Comparison of ENCODE assay signal across 1 cellular context in the genomic region with DNA sequence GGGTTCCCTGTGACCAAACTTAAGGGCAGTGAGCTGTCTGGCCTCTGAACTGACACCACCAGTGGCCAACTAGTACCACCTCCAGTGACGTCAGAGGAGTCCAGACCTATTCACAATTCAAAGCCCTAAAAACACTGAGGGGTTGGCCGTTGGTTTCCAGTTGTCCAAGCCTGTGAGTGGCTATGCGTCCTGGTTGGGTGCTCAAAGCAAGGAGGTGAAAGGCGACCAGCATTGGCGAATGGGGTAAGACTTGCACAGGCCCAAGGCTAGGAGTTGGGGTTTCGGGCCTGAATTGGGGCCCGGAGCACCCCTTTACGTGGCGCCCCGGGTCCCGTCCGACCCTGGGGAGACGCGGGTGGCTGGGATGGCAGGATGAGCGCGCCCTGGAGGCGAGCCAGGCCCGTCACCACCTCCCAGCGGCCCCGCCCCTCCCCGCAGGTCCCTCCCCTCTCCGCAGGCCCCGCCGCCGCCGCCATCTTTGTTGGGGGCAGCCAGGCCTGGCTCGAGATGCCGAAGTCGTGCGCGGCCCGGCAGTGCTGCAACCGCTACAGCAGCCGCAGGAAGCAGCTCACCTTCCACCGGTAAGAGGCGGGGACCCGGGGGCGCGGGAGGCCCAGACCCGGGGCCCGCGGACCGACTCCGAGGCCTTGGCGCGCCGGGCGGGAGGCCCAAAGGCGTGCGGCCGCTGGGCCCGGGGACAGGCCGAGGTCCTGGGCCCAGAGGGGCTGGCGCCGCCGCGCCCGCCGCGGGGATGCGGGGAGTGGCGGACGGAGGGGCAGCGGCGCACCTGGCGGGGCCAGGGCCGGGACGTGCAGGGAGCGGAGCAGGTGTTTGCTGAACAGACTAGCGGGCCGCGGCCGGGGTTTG.
A peak's percentile ranks its signal among the peaks of the same experiment; 100 is the strongest.
TF ChIP-seq lines count a peak whose summit lies in the region.

A gene with protein sequence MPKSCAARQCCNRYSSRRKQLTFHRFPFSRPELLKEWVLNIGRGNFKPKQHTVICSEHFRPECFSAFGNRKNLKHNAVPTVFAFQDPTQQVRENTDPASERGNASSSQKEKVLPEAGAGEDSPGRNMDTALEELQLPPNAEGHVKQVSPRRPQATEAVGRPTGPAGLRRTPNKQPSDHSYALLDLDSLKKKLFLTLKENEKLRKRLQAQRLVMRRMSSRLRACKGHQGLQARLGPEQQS (plus strand): TSS at position 157 of the 867 bp plus-strand sequence. CDS start 351 bp downstream, at position 508.

TF ChIP-seq in K562, 482 proteins besides CTCF, POLR2A, EP300 and RAD21 (continued from another document and continues in another):
- TF ChIP-seq LEF1 (IDR thresholded peaks at IDR 0.05) (no peak; the same call in 1 of the 2 replicates), PCBP2 (IDR thresholded peaks at IDR 0.05; ENCODE audit: low read depth, low read length, poor library complexity, severe bottlenecking) (no peak), ZNF263 (CRISPR knock-in tag; IDR thresholded peaks at IDR 0.05; ENCODE audit: borderline replicate concordance) (0 out of 2 replicates have a peak, but pooled peaks have one; percentile 31), SRF (CRISPR knock-in tag; IDR thresholded peaks at IDR 0.05) (peak in 1 of 2 experiments; percentile 73; a peak in 2 of 4 replicates), ZFX (CRISPR knock-in tag; IDR thresholded peaks at IDR 0.05) (peak; percentile 97), TEAD4 (IDR thresholded peaks at IDR 0.05; ENCODE audit: low read length) (no peak), TEAD4 (CRISPR knock-in tag; IDR thresholded peaks at IDR 0.05; ENCODE audit: borderline replicate concordance) (peak; percentile 73; the same call in 1 of the 2 replicates), PRPF4 (IDR thresholded peaks at IDR 0.05; ENCODE audit: insufficient read depth, low read depth, low read length, poor library complexity, severe bottlenecking) (no peak), POLR2AphosphoS5 (IDR thresholded peaks at IDR 0.05; ENCODE audit: control insufficient read depth, insufficient read depth, low read depth, low read length) (peak; percentile 65; the same call in 1 of the 2 replicates), BCOR (IDR thresholded peaks at IDR 0.05) (0 out of 2 replicates have a peak, but pooled peaks have one; percentile 6), ZNF511 (CRISPR knock-in tag; IDR thresholded peaks at IDR 0.05) (peak; percentile 88; the same call in 1 of the 2 replicates), KDM2B (CRISPR knock-in tag; IDR thresholded peaks at IDR 0.05) (no peak), COPS2 (conservative IDR thresholded peaks at IDR 0.05) (no peak), TRIM28 (IDR thresholded peaks at IDR 0.05) (peak; percentile 31; the same call in 1 of the 2 replicates), ILF3 (IDR thresholded peaks at IDR 0.05; ENCODE audit: borderline replicate concordance) (peak; percentile 94; the same call in 1 of the 2 replicates), CBX5 (IDR thresholded peaks at IDR 0.05; ENCODE audit: borderline replicate concordance, low read depth) (0 out of 2 replicates have a peak, but pooled peaks have one; percentile 21), NCOA2 (IDR thresholded peaks at IDR 0.05; ENCODE audit: partially characterized antibody in 2 of 2) (no peak), SMARCB1 (IDR thresholded peaks at IDR 0.05; ENCODE audit: insufficient read length, low read depth) (no peak), DACH1 (IDR thresholded peaks at IDR 0.05; ENCODE audit: partially characterized antibody) (no peak), ELF2 (CRISPR knock-in tag; IDR thresholded peaks at IDR 0.05) (no peak), ZNF224 (CRISPR knock-in tag; IDR thresholded peaks at IDR 0.05) (no peak), CCNT2 (IDR thresholded peaks at IDR 0.05; ENCODE audit: borderline replicate concordance, extremely low read depth, insufficient read length, low read depth, low read length) (no peak), CBX1 (IDR thresholded peaks at IDR 0.05; ENCODE audit: low read depth) (peak; percentile 14; the same call in 1 of the 2 replicates), BRF2 (IDR thresholded peaks at IDR 0.05; ENCODE audit: borderline replicate concordance, insufficient read depth, insufficient read length) (no peak), ELK1 (CRISPR knock-in tag; IDR thresholded peaks at IDR 0.05) (no peak), SMARCA5 (IDR thresholded peaks at IDR 0.05) (no peak), NCOA6 (IDR thresholded peaks at IDR 0.05) (no peak), RUNX1 (IDR thresholded peaks at IDR 0.05; ENCODE audit: low read depth) (no peak), HEY1 (CRISPR knock-in tag; IDR thresholded peaks at IDR 0.05; ENCODE audit: borderline replicate concordance) (no peak), SRSF3 (IDR thresholded peaks at IDR 0.05; ENCODE audit: insufficient read depth, low read length) (no peak), TAF15 (IDR thresholded peaks at IDR 0.05; ENCODE audit: low read depth, low read length) (no peak), CREB3L1 (IDR thresholded peaks at IDR 0.05; ENCODE audit: borderline replicate concordance, low read depth) (no peak), ZNF121 (CRISPR knock-in tag; conservative IDR thresholded peaks at IDR 0.05) (no peak), ZNF551 (CRISPR knock-in tag; IDR thresholded peaks at IDR 0.05) (no peak), TGIF2 (CRISPR knock-in tag; IDR thresholded peaks at IDR 0.05) (peak; percentile 78; the same call in 1 of the 2 replicates), ZNF717 (CRISPR knock-in tag; IDR thresholded peaks at IDR 0.05) (no peak), CBFA2T3 (IDR thresholded peaks at IDR 0.05) (no peak), ZNF282 (CRISPR knock-in tag; IDR thresholded peaks at IDR 0.05) (no peak), SMAD2 (IDR thresholded peaks at IDR 0.05; ENCODE audit: low read depth, low read length) (no peak), TCF3 (CRISPR knock-in tag; IDR thresholded peaks at IDR 0.05) (no peak), ZNF23 (CRISPR knock-in tag; IDR thresholded peaks at IDR 0.05) (no peak), POLR2AphosphoS2 (IDR thresholded peaks at IDR 0.05; ENCODE audit: low read length) (peak; percentile 89)
- TF ChIP-seq, protein P1, sequence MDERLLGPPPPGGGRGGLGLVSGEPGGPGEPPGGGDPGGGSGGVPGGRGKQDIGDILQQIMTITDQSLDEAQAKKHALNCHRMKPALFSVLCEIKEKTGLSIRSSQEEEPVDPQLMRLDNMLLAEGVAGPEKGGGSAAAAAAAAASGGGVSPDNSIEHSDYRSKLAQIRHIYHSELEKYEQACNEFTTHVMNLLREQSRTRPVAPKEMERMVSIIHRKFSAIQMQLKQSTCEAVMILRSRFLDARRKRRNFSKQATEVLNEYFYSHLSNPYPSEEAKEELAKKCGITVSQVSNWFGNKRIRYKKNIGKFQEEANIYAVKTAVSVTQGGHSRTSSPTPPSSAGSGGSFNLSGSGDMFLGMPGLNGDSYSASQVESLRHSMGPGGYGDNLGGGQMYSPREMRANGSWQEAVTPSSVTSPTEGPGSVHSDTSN (CRISPR knock-in tag; IDR thresholded peaks at IDR 0.05; ENCODE audit: low read depth): no peak
- TF ChIP-seq, protein P1 (tag; conservative IDR thresholded peaks at IDR 0.05; ENCODE audit: low read depth): peak; percentile 40; the same call in 1 of the 2 replicates
- TF ChIP-seq, protein P2, sequence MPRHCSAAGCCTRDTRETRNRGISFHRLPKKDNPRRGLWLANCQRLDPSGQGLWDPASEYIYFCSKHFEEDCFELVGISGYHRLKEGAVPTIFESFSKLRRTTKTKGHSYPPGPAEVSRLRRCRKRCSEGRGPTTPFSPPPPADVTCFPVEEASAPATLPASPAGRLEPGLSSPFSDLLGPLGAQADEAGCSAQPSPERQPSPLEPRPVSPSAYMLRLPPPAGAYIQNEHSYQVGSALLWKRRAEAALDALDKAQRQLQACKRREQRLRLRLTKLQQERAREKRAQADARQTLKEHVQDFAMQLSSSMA (CRISPR knock-in tag; IDR thresholded peaks at IDR 0.05): no peak
- TF ChIP-seq, protein P3, sequence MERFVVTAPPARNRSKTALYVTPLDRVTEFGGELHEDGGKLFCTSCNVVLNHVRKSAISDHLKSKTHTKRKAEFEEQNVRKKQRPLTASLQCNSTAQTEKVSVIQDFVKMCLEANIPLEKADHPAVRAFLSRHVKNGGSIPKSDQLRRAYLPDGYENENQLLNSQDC (CRISPR knock-in tag; IDR thresholded peaks at IDR 0.05): no peak
- TF ChIP-seq, protein P4, sequence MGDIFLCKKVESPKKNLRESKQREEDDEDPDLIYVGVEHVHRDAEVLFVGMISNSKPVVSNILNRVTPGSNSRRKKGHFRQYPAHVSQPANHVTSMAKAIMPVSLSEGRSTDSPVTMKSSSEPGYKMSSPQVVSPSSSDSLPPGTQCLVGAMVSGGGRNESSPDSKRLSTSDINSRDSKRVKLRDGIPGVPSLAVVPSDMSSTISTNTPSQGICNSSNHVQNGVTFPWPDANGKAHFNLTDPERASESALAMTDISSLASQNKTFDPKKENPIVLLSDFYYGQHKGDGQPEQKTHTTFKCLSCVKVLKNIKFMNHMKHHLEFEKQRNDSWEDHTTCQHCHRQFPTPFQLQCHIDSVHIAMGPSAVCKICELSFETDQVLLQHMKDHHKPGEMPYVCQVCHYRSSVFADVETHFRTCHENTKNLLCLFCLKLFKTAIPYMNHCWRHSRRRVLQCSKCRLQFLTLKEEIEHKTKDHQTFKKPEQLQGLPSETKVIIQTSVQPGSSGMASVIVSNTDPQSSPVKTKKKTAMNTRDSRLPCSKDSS (IDR thresholded peaks at IDR 0.05; ENCODE audit: low read depth, partially characterized antibody): no peak
- TF ChIP-seq, protein P5, sequence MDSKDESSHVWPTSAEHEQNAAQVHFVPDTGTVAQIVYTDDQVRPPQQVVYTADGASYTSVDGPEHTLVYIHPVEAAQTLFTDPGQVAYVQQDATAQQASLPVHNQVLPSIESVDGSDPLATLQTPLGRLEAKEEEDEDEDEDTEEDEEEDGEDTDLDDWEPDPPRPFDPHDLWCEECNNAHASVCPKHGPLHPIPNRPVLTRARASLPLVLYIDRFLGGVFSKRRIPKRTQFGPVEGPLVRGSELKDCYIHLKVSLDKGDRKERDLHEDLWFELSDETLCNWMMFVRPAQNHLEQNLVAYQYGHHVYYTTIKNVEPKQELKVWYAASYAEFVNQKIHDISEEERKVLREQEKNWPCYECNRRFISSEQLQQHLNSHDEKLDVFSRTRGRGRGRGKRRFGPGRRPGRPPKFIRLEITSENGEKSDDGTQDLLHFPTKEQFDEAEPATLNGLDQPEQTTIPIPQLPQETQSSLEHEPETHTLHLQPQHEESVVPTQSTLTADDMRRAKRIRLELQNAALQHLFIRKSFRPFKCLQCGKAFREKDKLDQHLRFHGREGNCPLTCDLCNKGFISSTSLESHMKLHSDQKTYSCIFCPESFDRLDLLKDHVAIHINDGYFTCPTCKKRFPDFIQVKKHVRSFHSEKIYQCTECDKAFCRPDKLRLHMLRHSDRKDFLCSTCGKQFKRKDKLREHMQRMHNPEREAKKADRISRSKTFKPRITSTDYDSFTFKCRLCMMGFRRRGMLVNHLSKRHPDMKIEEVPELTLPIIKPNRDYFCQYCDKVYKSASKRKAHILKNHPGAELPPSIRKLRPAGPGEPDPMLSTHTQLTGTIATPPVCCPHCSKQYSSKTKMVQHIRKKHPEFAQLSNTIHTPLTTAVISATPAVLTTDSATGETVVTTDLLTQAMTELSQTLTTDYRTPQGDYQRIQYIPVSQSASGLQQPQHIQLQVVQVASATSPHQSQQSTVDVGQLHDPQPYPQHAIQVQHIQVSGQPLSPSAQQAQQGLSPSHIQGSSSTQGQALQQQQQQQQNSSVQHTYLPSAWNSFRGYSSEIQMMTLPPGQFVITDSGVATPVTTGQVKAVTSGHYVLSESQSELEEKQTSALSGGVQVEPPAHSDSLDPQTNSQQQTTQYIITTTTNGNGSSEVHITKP (IDR thresholded peaks at IDR 0.05; ENCODE audit: partially characterized antibody): peak; percentile 91
